13 cellular contexts compared by ENCODE assay signal in genomic region chr18:51038110-51038509, GRCh38. TPM values are rescaled to one million over a fixed set of nuclear protein-coding genes. Genes with fewer than 3 reads are reported as not detected.
DNase-seq lines count a peak whose midpoint lies in the region; ATAC-seq, FAIRE-seq and TF ChIP-seq lines count a peak whose summit lies in the region.
"Had no signal": no experiment of that assay in that cellular context is flagged by ENCODE, and none has a peak within 500 bp of the region (broad histone marks: within the 10 kb centered on the region; RNA-seq: fewer than 3 reads in every experiment).

No MANE protein-coding gene starts in this region.

- no peaks in the 10 kb centered on the region for H3K27me3 ChIP-seq in BLaER1 treated with 17β-estradiol and CSF1 and Interleukin-3, amounts not matched to agents 10 nM and 100 nM
- H3K27me3 ChIP-seq in H9 (ENCODE audit: insufficient read depth, low read length) (no peaks in the 10 kb centered on the region), body of pancreas (no peaks in the 10 kb centered on the region), mucosa of stomach (ENCODE audit: control insufficient read depth, insufficient read depth, low read length) (no peaks in the 10 kb centered on the region)
- H3K27me3 ChIP-seq: breast epithelium had no signal

- peak overlapping the region; percentile 10 to 79 (median 44); a peak in 21 of 22 replicates for H3K4me2 ChIP-seq in BLaER1 treated with 17β-estradiol and CSF1 and Interleukin-3, amounts not matched to agents 10 nM and 100 nM
- H3K4me2 ChIP-seq in H9 (ENCODE audit: insufficient read depth, insufficient read length, low read length), result no peak overlapping the region
- H3K4me2 ChIP-seq: KMS-11 had no signal

- no peaks in the 10 kb centered on the region for H3K9me3 ChIP-seq in BLaER1 treated with 17β-estradiol and CSF1 and Interleukin-3, amounts not matched to agents 10 nM and 100 nM (replicated peaks in 1 of 11)
- H3K9me3 ChIP-seq in H9 (ENCODE audit: control insufficient read depth, low read depth, low read length) (no peaks in the 10 kb centered on the region), body of pancreas (no peaks in the 10 kb centered on the region), mucosa of stomach (ENCODE audit: control insufficient read depth, low read length) (no peaks in the 10 kb centered on the region)
- H3K9me3 ChIP-seq: breast epithelium had no signal

- H3K4me1 ChIP-seq in BLaER1 treated with 17β-estradiol and CSF1 and Interleukin-3, amounts not matched to agents 10 nM and 100 nM, result peaks cover 39 to 92% (median 53%) of the 10 kb centered on the region in 10 experiments
- H3K4me1 ChIP-seq in H9 (ENCODE audit: insufficient read depth, low read length) (no peaks in the 10 kb centered on the region; the same call in 1 of the 2 replicates), body of pancreas (peaks cover 81% of the 10 kb centered on the region), mucosa of stomach (ENCODE audit: control insufficient read depth, insufficient read depth, low read length) (peaks cover 14% of the 10 kb centered on the region)

- H4K8ac ChIP-seq in H9 (replicated peaks; ENCODE audit: insufficient read length, low read depth, low read length), result no peak overlapping the region

- H4K20me1 ChIP-seq in BLaER1 treated with 17β-estradiol and CSF1 and Interleukin-3, amounts not matched to agents 10 nM and 100 nM, result peaks cover 93 to 100% (median 97%) of the 10 kb centered on the region in 11 experiments
- H4K20me1 ChIP-seq in H9 (ENCODE audit: control insufficient read depth, insufficient read depth, insufficient read length), result no peaks in the 10 kb centered on the region

- no peaks in the 10 kb centered on the region; a peak in 1 of 5 replicates for H3K9me3 Mint-ChIP-seq in H9

- peaks cover 62% of the 10 kb centered on the region for H3K79me2 ChIP-seq in H9 (ENCODE audit: insufficient read depth, low read length)

- H4K91ac ChIP-seq in H9 (ENCODE audit: insufficient read length, low read depth, low read length), result no peak overlapping the region

- FAIRE-seq in urothelium cell line (lab: Jason Lieb, UNC), result no peak

- ATAC-seq in body of pancreas (peak; percentile 81), GM18517 (IDR thresholded peaks at IDR 0.05; ENCODE audit: unreplicated experiment) (no peak)

- no peak overlapping the region for H3K4ac ChIP-seq in H9 (ENCODE audit: low read depth, low read length)

- no peaks in the 10 kb centered on the region for H3K27me3 Mint-ChIP-seq in H9 (ENCODE audit: low read depth)

- no CpG with 5 or more reads among the region's 6 CpGs for WGBS in H9 (ENCODE audit: extremely low coverage, insufficient read length, low lambda C conversion rate)
- 15 to 17% methylated on average over 6 of the region's 6 CpGs for WGBS in body of pancreas, 2 donors

- no peak overlapping the region for H4K5ac ChIP-seq in H9 (ENCODE audit: insufficient read length, low read depth, low read length)

- no peak for TF ChIP-seq POLR2A in body of pancreas (IDR thresholded peaks at IDR 0.05)

- no peak overlapping the region for H2AK5ac ChIP-seq in H9 (ENCODE audit: insufficient read length, low read length)

- peak overlapping the region; percentile 5 to 89 (median 60); a peak in 5 of 7 replicates for H3K27ac Mint-ChIP-seq in H9

- no peak overlapping the region for H3K23ac ChIP-seq in H9 (ENCODE audit: insufficient read length, low read depth, low read length)

- H2BK15ac ChIP-seq in H9 (ENCODE audit: low read depth, low read length), result no peak overlapping the region

- peaks cover 2% of the 10 kb centered on the region for H3K79me1 ChIP-seq in H9 (ENCODE audit: insufficient read depth, low read depth, low read length, poor library complexity, severe bottlenecking)

- peaks cover 3 to 43% (median 29%) of the 10 kb centered on the region in 11 experiments; a peak in 14 of 22 replicates for H3K36me3 ChIP-seq in BLaER1 treated with 17β-estradiol and CSF1 and Interleukin-3, amounts not matched to agents 10 nM and 100 nM
- H3K36me3 ChIP-seq in body of pancreas (replicated peaks in 1 of 2; ENCODE audit: insufficient read depth in 1 of 2, low read depth in 2 of 2), result no peaks in the 10 kb centered on the region
- no peaks in the 10 kb centered on the region for H3K36me3 ChIP-seq in mucosa of stomach (ENCODE audit: control insufficient read depth, insufficient read depth, low read length)
- H3K36me3 ChIP-seq: breast epithelium had no signal

- peaks cover 8 to 32% (median 16%) of the 10 kb centered on the region in 3 experiments for H3K36me3 Mint-ChIP-seq in H9 (ENCODE audit: insufficient read depth in 1 of 3, low read depth in 3 of 3)

- no peak overlapping the region for H2BK12ac ChIP-seq in H9 (ENCODE audit: insufficient read length, low read depth, low read length)

- no peak overlapping the region for H3K18ac ChIP-seq in H9 (ENCODE audit: insufficient read length, low read depth, low read length)

- no peak overlapping the region for H3K56ac ChIP-seq in H9 (ENCODE audit: insufficient read length, low read depth, low read length)

- H3K4me3 Mint-ChIP-seq in H9, result peak overlapping the region in 1 of 2 experiments; percentile 45; a peak in 2 of 5 replicates

- H3T11ph ChIP-seq in H9 (ENCODE audit: low read length), result no peak overlapping the region

- H2AFZ ChIP-seq in H9 (ENCODE audit: low read length), result no peak overlapping the region

- DNase-seq in H9 (no peak), body of pancreas (peak; percentile 35 to 57 (median 48)), SIG-M5 treated with dmso at 0.1 percent for 504 hours (lab: John Stamatoyannopoulos, UW; ENCODE audit: unreplicated experiment) (no peak), urothelium cell line (ENCODE audit: low spot score) (no peak)
- DNase-seq in NK-92 treated with Interleukin-12 subunit alpha and Interleukin-12 subunit beta, amount 100 ng/mL, for 24 hours (lab: John Stamatoyannopoulos, UW), result no peak
- DNase-seq: hippocampal formation, mesendoderm, NCI-H2081 had no signal

- no peak overlapping the region for H3K4me3 ChIP-seq in BLaER1 treated with 17β-estradiol and CSF1 and Interleukin-3, amounts not matched to agents 10 nM and 100 nM
- H3K4me3 ChIP-seq in body of pancreas, result no peak overlapping the region
- H3K4me3 ChIP-seq in mucosa of stomach (ENCODE audit: low read length), result no peak overlapping the region

- H3K4me1 Mint-ChIP-seq in H9, result peaks cover 65 to 84% of the 10 kb centered on the region in 2 experiments

- intact Hi-C loops in body of pancreas (cut with DNase I), result loop anchor here (10.0 kb wide), 1 partner anchor 63 kb away; no protein-coding TSS in a partner anchor

- H3K23me2 ChIP-seq in H9 (ENCODE audit: insufficient read length, low read depth, low read length, poor library complexity, severe bottlenecking), result no peaks in the 10 kb centered on the region

- H2BK120ac ChIP-seq in H9 (ENCODE audit: low read depth, low read length, poor library complexity, severe bottlenecking), result no peak overlapping the region

- no peak overlapping the region for H2BK5ac ChIP-seq in H9 (ENCODE audit: insufficient read length, low read length)

- H3K14ac ChIP-seq in H9 (ENCODE audit: insufficient read depth, low read length), result no peak overlapping the region

- TF ChIP-seq CTCF in H9 (conservative IDR thresholded peaks at IDR 0.05), result no peak
- no peak for TF ChIP-seq CTCF in body of pancreas (IDR thresholded peaks at IDR 0.05)

- H3K9ac ChIP-seq in BLaER1 treated with 17β-estradiol and CSF1 and Interleukin-3, amounts not matched to agents 10 nM and 100 nM, result no peak overlapping the region
- H3K9ac ChIP-seq in H9 (ENCODE audit: extremely low read depth, insufficient read length, low read length) (no peak overlapping the region), mucosa of stomach (ENCODE audit: low read length) (peak overlapping the region; percentile 27)
- H3K9ac ChIP-seq: KMS-11 had no signal

- peak overlapping the region in 6 of 11 experiments; percentile 2 to 29 (median 18); a peak in 4 of 22 replicates for H3K27ac ChIP-seq in BLaER1 treated with 17β-estradiol and CSF1 and Interleukin-3, amounts not matched to agents 10 nM and 100 nM
- no peak overlapping the region for H3K27ac ChIP-seq in H9 (ENCODE audit: insufficient read length, low read depth, low read length)
- H3K27ac ChIP-seq in body of pancreas, result peak overlapping the region; percentile 12 to 65 (median 51)
- H3K27ac ChIP-seq: KMS-11 had no signal

- H2BK20ac ChIP-seq in H9 (ENCODE audit: low read depth, low read length, poor library complexity, severe bottlenecking), result no peak overlapping the region

RNA-seq across cellular contexts. Expression of gene SMAD4, which starts 8.1 kb away (rescaled TPM):
- total RNA-seq in H9 (2021) (172 and 179 TPM in 2 replicates), body of pancreas (100 to 1,000 TPM in 1 of 2 donors, 10 to 100 TPM in 1; 78.6 to 173 TPM)

Comparison
In these comparisons a context has a peak if more than half of its experiments do, and no peak if none do; other contexts are left out.
1. DNase-seq: peak in body of pancreas (4 of 4); none in H9 (single experiment), SIG-M5 treated with dmso at 0.1 percent for 504 hours (single experiment), NK-92 treated with Interleukin-12 subunit alpha and Interleukin-12 subunit beta, amount 100 ng/mL, for 24 hours (single experiment) and urothelium cell line (single experiment).